In genomic region chr16:68908000-68908313, GRCh38 we compare ENCODE assay signal across 24 cellular contexts.
DNase-seq lines count a peak whose midpoint lies in the region; ATAC-seq and TF ChIP-seq lines count a peak whose summit lies in the region.
"Had no signal": no experiment of that assay in that cellular context is flagged by ENCODE, and none has a peak within 500 bp of the region (broad histone marks: within the 10 kb centered on the region; RNA-seq: fewer than 3 reads in every experiment).

No MANE protein-coding gene starts in this region.

- DNase-seq in GM23338 (ENCODE audit: low spot score) (no peak), WTC11 (ENCODE audit: low spot score) (no peak), fibroblast of peridontal ligament (ENCODE audit: extremely low read depth) (peak; percentile 40), activated gamma-delta T cell treated with Interleukin-2 at 50 U/mL for 16 hours (no peak), right cardiac atrium (no peak), cerebellar cortex (ENCODE audit: low spot score) (no peak)
- DNase-seq: activated B cell treated with CpG ODN at 0.5 μM for 24 hours; activated CD8-positive, alpha-beta memory T cell treated with anti-CD3 and anti-CD28 coated beads, Interleukin-2, amount 10 ng/mL, durations not matched to agents 7 days and 5 days; activated naive CD4-positive, alpha-beta T cell treated with Interleukin-2 at 50 U/mL for 16 hours; activated T-cell treated with anti-CD3 and anti-CD28 coated beads, Interleukin-2, amount 50 U/mL, for 72 hours; DMS153; immature natural killer cell; NCI-H1048; NCI-H1694 treated with DMSO at 0.1 percent for 48 hours; NCI-H2171 treated with DMSO at 0.1 percent for 48 hours; NCI-H510A; spleen; stimulated activated CD4-positive, alpha-beta T cell treated with anti-CD3 and anti-CD28 coated beads, Interleukin-2, amount 100 ng/mL, for 48 hours; tibial artery had no signal

- H3K4me3 Mint-ChIP-seq in GM23338, result no peak overlapping the region
- no peak overlapping the region for H3K4me3 Mint-ChIP-seq in WTC11
- H3K4me3 Mint-ChIP-seq: activated B cell treated with CpG ODN at 0.5 μM for 24 hours; activated CD8-positive, alpha-beta memory T cell treated with anti-CD3 and anti-CD28 coated beads, Interleukin-2, amount 10 ng/mL, durations not matched to agents 7 days and 5 days; activated T-cell treated with anti-CD3 and anti-CD28 coated beads, Interleukin-2, amount 50 U/mL, for 72 hours; immature natural killer cell had no signal

- H3K27me3 ChIP-seq in GM23338 (ENCODE audit: insufficient read depth), result no peaks in the 10 kb centered on the region
- H3K27me3 ChIP-seq in neural cell (ENCODE audit: insufficient read depth, low read depth, low read length), result no peaks in the 10 kb centered on the region
- H3K27me3 ChIP-seq in right cardiac atrium (ENCODE audit: control insufficient read depth, insufficient read depth), result no peaks in the 10 kb centered on the region
- H3K27me3 ChIP-seq: BLaER1, spleen, tibial artery had no signal

- no peak overlapping the region for H3K27ac ChIP-seq in GM23338 (ENCODE audit: low read depth)
- H3K27ac ChIP-seq in neural cell (ENCODE audit: low read length), result peak overlapping the region; percentile 96
- no peak overlapping the region for H3K27ac ChIP-seq in right cardiac atrium (ENCODE audit: low read length)
- H3K27ac ChIP-seq: BLaER1, RWPE1, spleen, tibial artery had no signal

- no peaks in the 10 kb centered on the region for H3K79me2 ChIP-seq in GM23338 (replicated peaks; ENCODE audit: insufficient read depth)
- H3K79me2 ChIP-seq in neural cell (replicated peaks; ENCODE audit: insufficient read depth, low read length), result no peaks in the 10 kb centered on the region

- peaks cover 10% of the 10 kb centered on the region for H3K4me1 ChIP-seq in GM23338 (ENCODE audit: insufficient read depth)
- H3K4me1 ChIP-seq in right cardiac atrium (ENCODE audit: control insufficient read depth, insufficient read depth, low read length), result no peaks in the 10 kb centered on the region
- H3K4me1 ChIP-seq: BLaER1, spleen, tibial artery had no signal

- H3K4me3 ChIP-seq in GM23338, result no peak overlapping the region
- no peak overlapping the region for H3K4me3 ChIP-seq in neural cell (ENCODE audit: low read length)
- H3K4me3 ChIP-seq in right cardiac atrium (ENCODE audit: low read length), result no peak overlapping the region
- H3K4me3 ChIP-seq: BLaER1, HAP-1, spleen, tibial artery had no signal

- POLR2A ChIA-PET in WTC11 (lab: Charles Lee), result no interaction called here

- no peak for TF ChIP-seq CTCF in GM23338 (conservative IDR thresholded peaks at IDR 0.05; ENCODE audit: low read depth in 2 of 2)
- no peak for TF ChIP-seq CTCF in WTC11 (IDR thresholded peaks at IDR 0.05)
- no peak for TF ChIP-seq CTCF in neural cell (IDR thresholded peaks at IDR 0.05; ENCODE audit: poor library complexity, severe bottlenecking)

- no peaks in the 10 kb centered on the region; the same call in 1 of the 2 replicates for H3F3A ChIP-seq in GM23338 (replicated peaks; ENCODE audit: low read depth)
- H3F3A ChIP-seq in neural cell (ENCODE audit: insufficient read depth, low read length, poor library complexity, severe bottlenecking), result peaks cover 16% of the 10 kb centered on the region

- ATAC-seq in GM23338 (no peak; the same call in 2 of the 3 replicates), WTC11 (no peak), GM18868 (IDR thresholded peaks at IDR 0.05; ENCODE audit: unreplicated experiment) (no peak), right cardiac atrium (no peak)
- ATAC-seq: activated CD8-positive, alpha-beta memory T cell treated with anti-CD3 and anti-CD28 coated beads, Interleukin-2, amount 10 ng/mL, durations not matched to agents 7 days and 5 days; activated T-cell treated with anti-CD3 and anti-CD28 coated beads, Interleukin-2, amount 50 U/mL, for 72 hours had no signal

- H3K36me3 Mint-ChIP-seq in GM23338 (ENCODE audit: low read depth) (peaks cover 5% of the 10 kb centered on the region; the same call in 1 of the 3 replicates), WTC11 (no peaks in the 10 kb centered on the region)

- H4K20me1 ChIP-seq in GM23338 (replicated peaks; ENCODE audit: insufficient read depth), result no peaks in the 10 kb centered on the region; the same call in none of the 2 replicates
- no peaks in the 10 kb centered on the region for H4K20me1 ChIP-seq in neural cell (ENCODE audit: insufficient read depth)
- H4K20me1 ChIP-seq: BLaER1 had no signal

- no peak overlapping the region for H2AFZ ChIP-seq in GM23338
- H2AFZ ChIP-seq in neural cell (ENCODE audit: low read depth, low read length), result no peak overlapping the region

- H3K9me3 Mint-ChIP-seq in GM23338 (no peaks in the 10 kb centered on the region), WTC11 (no peaks in the 10 kb centered on the region)
- H3K9me3 Mint-ChIP-seq: activated B cell treated with CpG ODN at 0.5 μM for 24 hours; activated T-cell treated with anti-CD3 and anti-CD28 coated beads, Interleukin-2, amount 50 U/mL, for 72 hours; immature natural killer cell had no signal

- no peak for TF ChIP-seq EP300 in neural cell (conservative IDR thresholded peaks at IDR 0.05; ENCODE audit: poor library complexity, severe bottlenecking)

- H3K9me2 ChIP-seq in GM23338 (ENCODE audit: insufficient read depth) (no peaks in the 10 kb centered on the region), neural cell (ENCODE audit: insufficient read depth, low read length) (no peaks in the 10 kb centered on the region)

- H3K9me3 ChIP-seq in neural cell (ENCODE audit: low read length) (no peaks in the 10 kb centered on the region), right cardiac atrium (ENCODE audit: control insufficient read depth, low read length) (no peaks in the 10 kb centered on the region)
- H3K9me3 ChIP-seq: BLaER1, HAP-1, spleen, tibial artery had no signal

- H3K36me3 ChIP-seq in GM23338 (ENCODE audit: insufficient read depth) (no peaks in the 10 kb centered on the region), neural cell (ENCODE audit: insufficient read depth, low read length) (no peaks in the 10 kb centered on the region)

- H3K4me2 ChIP-seq in GM23338 (0 out of 2 replicates have a peak overlapping the region, but pooled peaks have one; percentile 11), neural cell (ENCODE audit: low read length) (no peak overlapping the region)
- H3K4me2 ChIP-seq: BLaER1 had no signal

- peak overlapping the region; percentile 3; the same call in 1 of the 2 replicates for H3K27ac Mint-ChIP-seq in GM23338
- peak overlapping the region; percentile 53 for H3K27ac Mint-ChIP-seq in WTC11
- H3K27ac Mint-ChIP-seq: activated B cell treated with CpG ODN at 0.5 μM for 24 hours; activated CD8-positive, alpha-beta memory T cell treated with anti-CD3 and anti-CD28 coated beads, Interleukin-2, amount 10 ng/mL, durations not matched to agents 7 days and 5 days; activated T-cell treated with anti-CD3 and anti-CD28 coated beads, Interleukin-2, amount 50 U/mL, for 72 hours; immature natural killer cell had no signal

- peak overlapping the region; percentile 10 for H3K9ac ChIP-seq in neural cell (ENCODE audit: low read length)
- H3K9ac ChIP-seq: BLaER1 had no signal

- intact Hi-C loops in right cardiac atrium (cut with DNase I), result loop anchor here in 1 of 4 donors (10.0 kb wide), 1 partner anchor 207 kb away; no protein-coding TSS in a partner anchor

- TF ChIP-seq RAD21 in neural cell (conservative IDR thresholded peaks at IDR 0.05), result no peak

- H3K27me3 Mint-ChIP-seq in GM23338 (ENCODE audit: insufficient read depth, low read depth, poor library complexity) (no peaks in the 10 kb centered on the region), WTC11 (ENCODE audit: low read depth) (no peaks in the 10 kb centered on the region)
- H3K27me3 Mint-ChIP-seq: activated B cell treated with CpG ODN at 0.5 μM for 24 hours; activated CD8-positive, alpha-beta memory T cell treated with anti-CD3 and anti-CD28 coated beads, Interleukin-2, amount 10 ng/mL, durations not matched to agents 7 days and 5 days had no signal

- WGBS in right cardiac atrium, result 80% methylated on average over 2 of the region's 2 CpGs

- CTCF ChIA-PET in WTC11 (lab: Charles Lee), result interaction anchor here (1.3 kb wide), 1 partner anchor 216 kb away, joined by 3 read pairs; no protein-coding TSS in a partner anchor

- H3K4me1 Mint-ChIP-seq in GM23338 (peaks cover 11% of the 10 kb centered on the region), WTC11 (peaks cover 14% of the 10 kb centered on the region)
- H3K4me1 Mint-ChIP-seq: activated B cell treated with CpG ODN at 0.5 μM for 24 hours; activated CD8-positive, alpha-beta memory T cell treated with anti-CD3 and anti-CD28 coated beads, Interleukin-2, amount 10 ng/mL, durations not matched to agents 7 days and 5 days; immature natural killer cell had no signal

TF ChIP-seq in GM23338, 12 proteins besides CTCF, POLR2A, EP300 and RAD21 (continues in another document):
- TF ChIP-seq STAT1 (IDR thresholded peaks at IDR 0.05; ENCODE audit: unreplicated experiment) (no peak), EZH2 (IDR thresholded peaks at IDR 0.05; ENCODE audit: low read depth, unreplicated experiment) (no peak), ZNF331 (CRISPR knock-in tag; IDR thresholded peaks at IDR 0.05; ENCODE audit: low read depth) (no peak), ZNF114 (CRISPR knock-in tag; IDR thresholded peaks at IDR 0.05) (no peak)

TF ChIP-seq in WTC11, 78 proteins besides CTCF, POLR2A, EP300 and RAD21:
- TF ChIP-seq HMGA2 (CRISPR knock-in tag; IDR thresholded peaks at IDR 0.05) (no peak), USF1 (CRISPR knock-in tag; IDR thresholded peaks at IDR 0.05) (no peak), ETV6 (CRISPR knock-in tag; IDR thresholded peaks at IDR 0.05) (no peak), ZNF317 (CRISPR knock-in tag; IDR thresholded peaks at IDR 0.05; ENCODE audit: borderline replicate concordance, low read depth) (no peak), CBFB (CRISPR knock-in tag; IDR thresholded peaks at IDR 0.05; ENCODE audit: low read depth) (no peak)
TF ChIP-seq in WTC11: peak in this region for 0.

TF ChIP-seq in neural cell, 6 proteins besides CTCF, POLR2A, EP300 and RAD21 (continues in another document):
- TF ChIP-seq SMC3 (conservative IDR thresholded peaks at IDR 0.05; ENCODE audit: poor library complexity) (no peak), MXI1 (conservative IDR thresholded peaks at IDR 0.05; ENCODE audit: poor library complexity, severe bottlenecking) (no peak), TAF1 (IDR thresholded peaks at IDR 0.05; ENCODE audit: low read depth) (no peak), POLR2AphosphoS5 (IDR thresholded peaks at IDR 0.05) (no peak)
